ENCODE assay signal across 9 cellular contexts in the genomic region with DNA sequence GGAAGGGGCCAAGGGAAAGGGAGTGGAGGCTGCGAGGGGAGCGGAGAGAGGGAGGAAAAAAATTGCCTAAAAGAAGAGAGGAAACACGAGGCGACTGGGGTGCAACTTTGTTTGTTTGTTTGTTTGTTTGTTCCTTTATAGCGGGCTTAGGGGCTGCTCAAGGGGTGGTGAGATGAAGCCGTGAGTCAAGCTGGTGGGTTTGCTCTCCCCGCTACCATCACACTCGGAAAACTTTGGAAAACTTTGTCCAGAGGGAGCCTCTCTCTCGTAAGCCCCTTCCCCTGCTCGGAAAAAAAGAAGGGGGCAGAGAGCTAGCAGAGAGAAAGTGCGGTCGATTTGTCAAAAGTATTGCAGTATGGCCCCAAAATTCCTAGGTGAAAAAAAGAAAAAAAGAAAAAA. TPM values are rescaled to one million over a fixed set of nuclear protein-coding genes. Genes with fewer than 3 reads are reported as not detected.
A peak's percentile ranks its signal among the peaks of the same experiment; 100 is the strongest.
DNase-seq lines count a peak whose midpoint lies in the region; ATAC-seq and TF ChIP-seq lines count a peak whose summit lies in the region.
"Had no signal": no experiment of that assay in that cellular context is flagged by ENCODE, and none has a peak within 500 bp of the region (broad histone marks: within the 10 kb centered on the region; RNA-seq: fewer than 3 reads in every experiment).

No MANE protein-coding gene starts in this region.

- H3K27me3 ChIP-seq in A673 (replicated peaks; ENCODE audit: insufficient read depth, low read depth, low read length, poor library complexity), result peaks cover 39% of the 10 kb centered on the region
- H3K27me3 ChIP-seq in HUES48 (ENCODE audit: control insufficient read depth, insufficient read depth, low read length), result peaks cover 90% of the 10 kb centered on the region
- H3K27me3 ChIP-seq in colonic mucosa, result peaks cover 63% of the 10 kb centered on the region

- POLR2A ChIA-PET in A673 (lab: Charles Lee; ENCODE audit: low non-redundant PET) (no interaction called here), RWPE1 (lab: Yijun Ruan, JAX; ENCODE audit: low non-redundant PET) (no interaction called here)

- TF ChIP-seq CTCF in A673 (conservative IDR thresholded peaks at IDR 0.05; ENCODE audit: low read depth, low read length) (no peak), colonic mucosa (IDR thresholded peaks at IDR 0.05) (no peak), nephron (IDR thresholded peaks at IDR 0.05; ENCODE audit: unreplicated experiment in 3 of 3) (no peak), RWPE1 (conservative IDR thresholded peaks at IDR 0.05; ENCODE audit: low read depth) (no peak)

- peaks cover 4% of the 10 kb centered on the region for H3K9me3 Mint-ChIP-seq in nephron

- CTCF ChIA-PET in A673 (lab: Charles Lee) (interaction anchor here (0.7 to 2.3 kb wide), 2 partner anchors 191 to 224 kb away, joined by 4 to 5 read pairs; no protein-coding TSS in a partner anchor), RWPE1 (lab: Yijun Ruan, JAX) (interaction anchor here (0.7 to 1.9 kb wide), 4 partner anchors 219 to 602 kb away, joined by 3 to 6 read pairs (median 4); no protein-coding TSS in a partner anchor)

- H3K36me3 Mint-ChIP-seq in nephron (ENCODE audit: low read depth), result no peaks in the 10 kb centered on the region

- peak overlapping the region; percentile 84 to 90 (median 85) for H3K4me3 Mint-ChIP-seq in nephron

- no peak overlapping the region for H3K9ac ChIP-seq in HUES48 (ENCODE audit: low read depth, low read length)
- no peak overlapping the region for H3K9ac ChIP-seq in colonic mucosa (ENCODE audit: low read depth in 2 of 2, low read length in 2 of 2)

- H3K36me3 ChIP-seq in A673 (ENCODE audit: insufficient read depth, low read length, poor library complexity, severe bottlenecking) (no peaks in the 10 kb centered on the region), HUES48 (ENCODE audit: control insufficient read depth, insufficient read depth, low read length) (no peaks in the 10 kb centered on the region), colonic mucosa (no peaks in the 10 kb centered on the region)

- no TSS peak for BruUV-seq in A673 (replicated peaks; lab: Mats Ljungman, UMichigan)

- no peak for DNase-seq in A673 (ENCODE audit: low spot score)
- DNase-seq in colonic mucosa, result no peak
- DNase-seq in NCI-H2171 treated with DMSO at 0.1 percent for 48 hours (lab: John Stamatoyannopoulos, UW), result no peak
- no peak for DNase-seq in RWPE1 (ENCODE audit: low spot score)
- no peak for DNase-seq in anterior cingulate cortex (lab: John Stamatoyannopoulos, UW)

- ATAC-seq in HG03432 (IDR thresholded peaks at IDR 0.05; ENCODE audit: unreplicated experiment), result no peak

- H3K27ac ChIP-seq in A673 (ENCODE audit: low read depth, low read length, poor library complexity, severe bottlenecking) (no peak overlapping the region), HUES48 (ENCODE audit: low read depth, low read length) (no peak overlapping the region), colonic mucosa (no peak overlapping the region), RWPE1 (no peak overlapping the region)
- H3K27ac ChIP-seq: epithelial cell of prostate had no signal

- H3K9me3 ChIP-seq in A673 (ENCODE audit: low read depth, low read length, poor library complexity, severe bottlenecking) (no peaks in the 10 kb centered on the region), HUES48 (ENCODE audit: control insufficient read depth, insufficient read depth, low read length) (no peaks in the 10 kb centered on the region), colonic mucosa (no peaks in the 10 kb centered on the region)

- peak overlapping the region in 1 of 3 experiments; percentile 70 for H3K27ac Mint-ChIP-seq in nephron

- peaks cover 30% of the 10 kb centered on the region for H3K4me1 ChIP-seq in A673 (ENCODE audit: insufficient read depth, low read length, poor library complexity, severe bottlenecking)
- peaks cover 29% of the 10 kb centered on the region for H3K4me1 ChIP-seq in HUES48 (ENCODE audit: control insufficient read depth, insufficient read depth, low read length)
- H3K4me1 ChIP-seq in colonic mucosa, result peaks cover 24% of the 10 kb centered on the region

- H3K27me3 Mint-ChIP-seq in nephron (ENCODE audit: low read depth), result peaks cover 95% of the 10 kb centered on the region

- H3K4me3 ChIP-seq in A673 (ENCODE audit: low read depth, low read length, poor library complexity, severe bottlenecking), result peak overlapping the region; percentile 60
- H3K4me3 ChIP-seq in HUES48 (ENCODE audit: low read depth, low read length), result peak overlapping the region; percentile 53
- peak overlapping the region; percentile 14 for H3K4me3 ChIP-seq in colonic mucosa

- H3K4me1 Mint-ChIP-seq in nephron, result peaks cover 52% of the 10 kb centered on the region

- intact Hi-C loops in A673 (cut with micrococcal nuclease; ENCODE audit: unreplicated experiment), result loop anchor here (5.0 to 10.0 kb wide), 3 partner anchors 346 to 533 kb away; no protein-coding TSS in a partner anchor
- intact Hi-C loops in colonic mucosa (cut with DNase I), result no loop called here

RNA-seq across cellular contexts. Expression of a gene that starts 0.3 kb away (rescaled TPM):
- 2.1 and 2.7 TPM in 2 replicates for total RNA-seq in A673 (2021)
- total RNA-seq in colonic mucosa, result 1 to 10 TPM; 1.0 to 1.9 TPM
